10 cellular contexts compared by ENCODE assay signal in the genomic region with DNA sequence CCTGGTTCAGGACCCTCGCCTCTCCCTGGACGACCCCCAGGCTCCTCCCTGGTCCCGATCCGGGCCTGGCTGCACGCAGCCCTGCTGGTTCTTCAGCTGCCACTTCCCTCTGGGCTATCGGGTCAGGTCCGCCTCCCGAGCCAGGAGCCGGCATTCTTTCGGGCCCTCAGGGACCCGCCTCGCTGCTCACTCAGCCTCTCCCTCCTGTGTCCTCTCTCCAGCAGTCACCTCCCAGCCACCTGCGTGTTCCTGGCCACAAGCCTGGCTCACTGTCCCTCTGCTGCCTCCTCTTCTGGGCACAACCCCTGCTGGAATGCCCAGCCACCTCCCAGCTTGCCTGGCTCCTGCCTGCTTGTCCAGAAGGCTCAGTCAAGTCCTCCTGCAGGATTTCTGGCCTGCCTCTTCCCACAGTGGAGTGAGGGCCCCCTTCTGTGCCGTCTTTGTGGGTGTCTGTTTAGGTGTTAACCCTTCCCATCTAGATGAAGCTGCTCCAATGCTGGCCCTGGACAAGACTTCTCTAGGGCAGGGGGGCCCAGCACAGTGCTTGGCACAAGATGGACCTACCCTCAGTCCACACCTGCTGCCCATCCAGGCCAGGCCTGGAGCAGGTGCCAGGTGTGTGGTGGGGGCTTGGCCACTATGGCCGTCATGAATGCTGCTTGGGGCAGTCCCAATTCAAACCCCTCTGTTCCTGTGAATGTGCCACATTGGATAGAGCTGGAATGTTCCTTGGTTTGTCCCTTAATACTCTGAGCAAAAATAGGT. TPM values are rescaled to one million over a fixed set of nuclear protein-coding genes. Genes with fewer than 3 reads are reported as not detected.
DNase-seq lines count a peak whose midpoint lies in the region; ATAC-seq and TF ChIP-seq lines count a peak whose summit lies in the region.
"Had no signal": no experiment of that assay in that cellular context is flagged by ENCODE, and none has a peak within 500 bp of the region (broad histone marks: within the 10 kb centered on the region; RNA-seq: fewer than 3 reads in every experiment).

No MANE protein-coding gene starts in this region.

- peak overlapping the region; percentile 56 for H3K9ac ChIP-seq in muscle layer of colon (ENCODE audit: low read length)

- H3K36me3 Mint-ChIP-seq in activated CD4-positive, alpha-beta T cell treated with anti-CD3 and anti-CD28 coated beads, Interleukin-2, amount 10 ng/mL, durations not matched to agents 24 days and 14 days (ENCODE audit: low read depth) = no peaks in the 10 kb centered on the region

- DNase-seq in activated CD4-positive, alpha-beta T cell treated with anti-CD3 and anti-CD28 coated beads, Interleukin-2, amount 10 ng/mL, durations not matched to agents 24 days and 14 days = no peak
- DNase-seq in activated CD4-positive, alpha-beta T cell treated with anti-CD3 and anti-CD28 coated beads for 1 hour = no peak
- DNase-seq in coronary artery (ENCODE audit: low spot score) (peak; percentile 86), upper lobe of left lung (peak; percentile 85 to 87), OCI-M1 (lab: John Stamatoyannopoulos, UW) (no peak)
- no peak for DNase-seq in activated CD4-positive, alpha-beta T cell treated with anti-CD3 and anti-CD28 coated beads, Interleukin-2, amount 50 U/mL, for 4 hours
- DNase-seq: activated effector memory CD4-positive, alpha-beta T cell treated with Interleukin-2 at 50 U/mL for 16 hours; NCI-H2029 treated with DMSO at 0.1 percent for 48 hours had no signal

- peaks cover 30% of the 10 kb centered on the region for H3K27me3 Mint-ChIP-seq in activated CD4-positive, alpha-beta T cell treated with anti-CD3 and anti-CD28 coated beads, Interleukin-2, amount 10 ng/mL, durations not matched to agents 24 days and 14 days

- TF ChIP-seq EP300 in upper lobe of left lung (IDR thresholded peaks at IDR 0.05) = peak in 1 of 4 donors; percentile 10

- no peaks in the 10 kb centered on the region for H3K9me3 ChIP-seq in muscle layer of colon (ENCODE audit: low read length)
- H3K9me3 ChIP-seq in upper lobe of left lung = no peaks in the 10 kb centered on the region

- H3K27ac ChIP-seq in coronary artery = peak overlapping the region; percentile 92 to 97
- peak overlapping the region; percentile 90 for H3K27ac ChIP-seq in muscle layer of colon (ENCODE audit: low read depth, low read length)
- peak overlapping the region; percentile 84 to 87 (median 86) for H3K27ac ChIP-seq in upper lobe of left lung

- peak in 1 of 2 donors; percentile 77 for ATAC-seq in upper lobe of left lung (ENCODE audit: low FRiP score in 2 of 2)
- ATAC-seq in GM19467 (IDR thresholded peaks at IDR 0.05; ENCODE audit: unreplicated experiment) = no peak

- H3K27ac Mint-ChIP-seq in activated CD4-positive, alpha-beta T cell treated with anti-CD3 and anti-CD28 coated beads, Interleukin-2, amount 10 ng/mL, durations not matched to agents 24 days and 14 days = no peak overlapping the region

- H3K4me3 ChIP-seq in coronary artery = peak overlapping the region; percentile 90
- H3K4me3 ChIP-seq in muscle layer of colon (ENCODE audit: low read depth in 1 of 2, low read length in 2 of 2) = peak overlapping the region; percentile 81 to 97
- peak overlapping the region in 3 of 4 donors; percentile 91 to 94 (median 92) for H3K4me3 ChIP-seq in upper lobe of left lung

- H3K27me3 ChIP-seq in muscle layer of colon (ENCODE audit: control insufficient read depth in 1 of 2, insufficient read depth in 2 of 2, low read length in 2 of 2) (no peaks in the 10 kb centered on the region), upper lobe of left lung (no peaks in the 10 kb centered on the region)

- TF ChIP-seq CTCF in coronary artery (IDR thresholded peaks at IDR 0.05) (no peak), upper lobe of left lung (IDR thresholded peaks at IDR 0.05) (no peak)

- TF ChIP-seq POLR2A in upper lobe of left lung (IDR thresholded peaks at IDR 0.05) = peak in 2 of 4 donors; percentile 27 to 59

- 55 to 59% methylated on average over 9 to 15 of the region's 15 CpGs for WGBS in upper lobe of left lung, 2 donors

- peaks cover 53% of the 10 kb centered on the region for H3K4me1 ChIP-seq in muscle layer of colon (ENCODE audit: insufficient read depth, low read length)
- H3K4me1 ChIP-seq in upper lobe of left lung = peaks cover 48 to 81% (median 61%) of the 10 kb centered on the region in 4 donors

- peak overlapping the region; percentile 27 for H3K4me3 Mint-ChIP-seq in activated CD4-positive, alpha-beta T cell treated with anti-CD3 and anti-CD28 coated beads, Interleukin-2, amount 10 ng/mL, durations not matched to agents 24 days and 14 days

- H3K36me3 ChIP-seq in muscle layer of colon (ENCODE audit: insufficient read depth, low read length) = no peaks in the 10 kb centered on the region
- H3K36me3 ChIP-seq in upper lobe of left lung = no peaks in the 10 kb centered on the region

- intact Hi-C loops in activated CD4-positive, alpha-beta T cell treated with anti-CD3 and anti-CD28 coated beads, Interleukin-2, amount 10 ng/mL, durations not matched to agents 24 days and 14 days (cut with micrococcal nuclease) = no loop called here

- H3K9me3 Mint-ChIP-seq in activated CD4-positive, alpha-beta T cell treated with anti-CD3 and anti-CD28 coated beads, Interleukin-2, amount 10 ng/mL, durations not matched to agents 24 days and 14 days = no peaks in the 10 kb centered on the region

- H3K4me1 Mint-ChIP-seq in activated CD4-positive, alpha-beta T cell treated with anti-CD3 and anti-CD28 coated beads, Interleukin-2, amount 10 ng/mL, durations not matched to agents 24 days and 14 days = peaks cover 14% of the 10 kb centered on the region

RNA-seq across cellular contexts. Expression of a gene that starts 2.2 kb away (rescaled TPM):
- 4.7 and 5.9 TPM in 2 replicates for total RNA-seq in activated CD4-positive, alpha-beta T cell treated with anti-CD3 and anti-CD28 coated beads, Interleukin-2, amount 10 ng/mL, durations not matched to agents 24 days and 14 days
- total RNA-seq in upper lobe of left lung = 100 to 1,000 TPM in 3 of 6 donors, 10 to 100 TPM in 3; 88.8 to 180 (median 105) TPM

Comparison
In these comparisons a context has a peak if more than half of its experiments do, and no peak if none do; other contexts are left out.
1. DNase-seq: peak in coronary artery (single experiment) and upper lobe of left lung (2 of 2); none in activated CD4-positive, alpha-beta T cell treated with anti-CD3 and anti-CD28 coated beads, Interleukin-2, amount 10 ng/mL, durations not matched to agents 24 days and 14 days (single experiment), activated CD4-positive, alpha-beta T cell treated with anti-CD3 and anti-CD28 coated beads for 1 hour (single experiment), OCI-M1 (single experiment) and activated CD4-positive, alpha-beta T cell treated with anti-CD3 and anti-CD28 coated beads, Interleukin-2, amount 50 U/mL, for 4 hours (0 of 2).
2. RNA of a gene that starts 2.2 kb away (total RNA-seq): 88.8 to 180 TPM in upper lobe of left lung; 4.7 to 5.9 TPM in activated CD4-positive, alpha-beta T cell treated with anti-CD3 and anti-CD28 coated beads, Interleukin-2, amount 10 ng/mL, durations not matched to agents 24 days and 14 days; every median in the first group is over 10 times any median in the second.
3. Peak in every context shown above with its lines, with median percentiles within 50 percentile points of each other: H3K27ac ChIP-seq and H3K4me3 ChIP-seq.